In the genomic region with DNA sequence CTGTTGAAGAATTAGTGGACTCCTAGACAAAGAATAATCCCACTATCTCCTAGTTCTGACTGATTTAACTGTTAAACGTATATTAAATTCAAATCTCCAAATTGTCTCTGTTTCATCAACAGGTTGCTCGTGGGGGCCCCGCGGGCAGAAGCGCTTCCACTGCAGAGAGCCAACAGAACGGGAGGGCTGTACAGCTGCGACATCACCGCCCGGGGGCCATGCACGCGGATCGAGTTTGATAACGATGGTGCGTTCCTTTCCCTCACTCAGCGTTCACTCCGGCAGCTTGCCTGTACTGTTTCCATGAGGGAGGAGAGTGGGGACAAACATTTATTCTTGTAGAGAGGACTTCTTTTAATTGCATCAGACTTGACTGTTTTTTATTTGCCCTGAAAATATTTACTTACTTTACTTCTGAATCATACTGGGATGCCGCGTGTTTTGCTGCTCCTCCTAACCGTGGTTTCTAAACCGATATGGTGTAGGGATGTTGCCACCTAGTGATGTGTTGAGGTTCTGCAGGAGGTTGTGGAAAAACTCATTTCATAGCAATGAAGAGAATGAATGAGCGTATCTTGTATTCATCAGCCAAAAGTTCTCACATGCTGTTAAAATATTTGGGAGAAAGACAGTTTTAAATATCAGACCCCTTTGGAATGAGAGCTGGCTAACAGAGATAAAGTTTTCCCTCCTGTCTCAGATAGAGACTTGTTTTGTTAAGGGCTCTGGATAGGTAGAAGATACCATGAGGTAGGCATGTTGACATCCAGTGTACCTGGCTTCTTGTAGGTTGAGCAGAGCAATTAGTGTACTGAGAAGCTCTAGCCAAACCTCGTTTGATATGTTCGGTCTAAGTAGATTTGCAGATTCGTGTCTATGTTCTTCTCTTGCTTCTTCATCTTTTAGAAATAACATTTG, we compare ENCODE assay signal across 8 cellular contexts. TPM values are rescaled to one million over a fixed set of nuclear protein-coding genes. Genes with fewer than 3 reads are reported as not detected.
DNase-seq lines count a peak whose midpoint lies in the region; ATAC-seq, FAIRE-seq and TF ChIP-seq lines count a peak whose summit lies in the region.

No MANE protein-coding gene starts in this region.

- no peak for ATAC-seq in GM21360 (IDR thresholded peaks at IDR 0.05; ENCODE audit: unreplicated experiment)

- intact Hi-C loops in posterior cingulate gyrus (cut with DNase I), result loop anchor here (1.0 to 10.0 kb wide), 3 partner anchors 293 to 891 kb away; no protein-coding TSS in a partner anchor

- peak overlapping the region; percentile 88 for H3K27ac Mint-ChIP-seq in activated naive CD4-positive, alpha-beta T cell treated with anti-CD3 and anti-CD28 coated beads, Interleukin-2, amount 50 U/mL, for 24 hours

- no peak overlapping the region; the same call in 1 of the 2 replicates for H3K9ac ChIP-seq in SK-N-SH

- peaks cover 83% of the 10 kb centered on the region for H3K4me1 Mint-ChIP-seq in activated naive CD4-positive, alpha-beta T cell treated with anti-CD3 and anti-CD28 coated beads, Interleukin-2, amount 50 U/mL, for 24 hours

- no peaks in the 10 kb centered on the region for H3K9me3 Mint-ChIP-seq in activated naive CD4-positive, alpha-beta T cell treated with anti-CD3 and anti-CD28 coated beads, Interleukin-2, amount 50 U/mL, for 24 hours

- FAIRE-seq in GM12892 (lab: Jason Lieb, UNC), result peak; percentile 53

- H3K27me3 Mint-ChIP-seq in activated naive CD4-positive, alpha-beta T cell treated with anti-CD3 and anti-CD28 coated beads, Interleukin-2, amount 50 U/mL, for 24 hours, result no peaks in the 10 kb centered on the region

- H3K9me2 ChIP-seq in SK-N-SH, result no peaks in the 10 kb centered on the region

- peak; percentile 96 for TF ChIP-seq CTCF in SK-N-SH (IDR thresholded peaks at IDR 0.05)

- H4K20me1 ChIP-seq in SK-N-SH (ENCODE audit: insufficient read depth), result no peaks in the 10 kb centered on the region

- peak overlapping the region; percentile 36 to 41; a peak in 3 of 4 replicates for H3K4me3 ChIP-seq in SK-N-SH (ENCODE audit: low read depth in 2 of 2, low read length in 1 of 2)

- peak; percentile 97 for TF ChIP-seq RAD21 in SK-N-SH (IDR thresholded peaks at IDR 0.05; ENCODE audit: low read length)

- peak overlapping the region; percentile 76 for H2AFZ ChIP-seq in SK-N-SH (ENCODE audit: low read depth)

- peak overlapping the region; percentile 61 for H3K4me3 Mint-ChIP-seq in activated naive CD4-positive, alpha-beta T cell treated with anti-CD3 and anti-CD28 coated beads, Interleukin-2, amount 50 U/mL, for 24 hours

- H3K36me3 Mint-ChIP-seq in activated naive CD4-positive, alpha-beta T cell treated with anti-CD3 and anti-CD28 coated beads, Interleukin-2, amount 50 U/mL, for 24 hours, result peaks cover 1% of the 10 kb centered on the region

- POLR2A ChIA-PET in SK-N-SH (lab: Yijun Ruan, JAX), result no interaction called here

- H3F3A ChIP-seq in SK-N-SH (replicated peaks; ENCODE audit: insufficient read depth), result peaks cover 18% of the 10 kb centered on the region

- peak overlapping the region in 1 of 2 experiments; percentile 42; a peak in 1 of 4 replicates for H3K27ac ChIP-seq in SK-N-SH (ENCODE audit: low read depth in 2 of 2, low read length in 1 of 2)

- H3K4me2 ChIP-seq in SK-N-SH, result peak overlapping the region; percentile 66; the same call in 1 of the 2 replicates

- H3K9me3 ChIP-seq in SK-N-SH, result no peaks in the 10 kb centered on the region

- H3K27me3 ChIP-seq in SK-N-SH (ENCODE audit: insufficient read depth), result no peaks in the 10 kb centered on the region

- H3K36me3 ChIP-seq in SK-N-SH (replicated peaks in 1 of 2; ENCODE audit: control insufficient read depth in 1 of 2, insufficient read depth in 2 of 2, low read length in 1 of 2), result peaks cover 2 to 12% of the 10 kb centered on the region in 2 experiments

- TF ChIP-seq EP300 in SK-N-SH (IDR thresholded peaks at IDR 0.05; ENCODE audit: borderline replicate concordance in 1 of 2, low read depth in 1 of 2, low read length in 1 of 2), result no peak

- CTCF ChIA-PET in SK-N-SH (lab: Yijun Ruan, JAX), result interaction anchor here (0.6 to 12.4 kb wide), 39 partner anchors 9 to 892 kb away, joined by 3 to 346 read pairs (median 6); a partner anchor contains a TSS

- DNase-seq in GM12892 (ENCODE audit: insufficient read length) (no peak), NAMALWA (ENCODE audit: low spot score) (peak; percentile 76), SK-N-SH (peak; percentile 67), glomerular visceral epithelial cell (ENCODE audit: extremely low spot score) (peak; percentile 75), posterior cingulate gyrus (peak in 8 of 10 donors; percentile 54 to 88 (median 69)), ureter (ENCODE audit: low spot score) (peak; percentile 86)

- H3K79me2 ChIP-seq in SK-N-SH (ENCODE audit: insufficient read depth), result peaks cover 50% of the 10 kb centered on the region

- H3K4me1 ChIP-seq in SK-N-SH (ENCODE audit: control insufficient read depth in 1 of 2, insufficient read depth in 2 of 2, low read depth in 1 of 2, low read length in 1 of 2), result peaks cover 0 to 6% of the 10 kb centered on the region in 2 experiments; a peak in 3 of 4 replicates

- no peak for TF ChIP-seq POLR2A in GM12892 (IDR thresholded peaks at IDR 0.05; ENCODE audit: low read depth, low read length)

- WGBS in SK-N-SH (ENCODE audit: low lambda C conversion rate), result 10% methylated on average over 21 of the region's 24 CpGs

TF ChIP-seq in SK-N-SH, 30 proteins besides CTCF, POLR2A, EP300 and RAD21:
- TF ChIP-seq CHD2 (IDR thresholded peaks at IDR 0.05; ENCODE audit: low read length, partially characterized antibody), result no peak
- TF ChIP-seq RFX5 (IDR thresholded peaks at IDR 0.05; ENCODE audit: low read length), result peak; percentile 45; the same call in 1 of the 2 replicates
- TF ChIP-seq MXI1 (IDR thresholded peaks at IDR 0.05; ENCODE audit: low read depth, low read length), result peak; percentile 64; the same call in 1 of the 2 replicates
- TF ChIP-seq NFIC (IDR thresholded peaks at IDR 0.05; ENCODE audit: borderline replicate concordance), result no peak
- TF ChIP-seq SIN3A (IDR thresholded peaks at IDR 0.05; ENCODE audit: borderline replicate concordance, low read depth, low read length), result 0 out of 2 replicates have a peak, but pooled peaks have one; percentile 54
- peak; percentile 64 for TF ChIP-seq GATA2 (CRISPR knock-in tag; IDR thresholded peaks at IDR 0.05)
- TF ChIP-seq SMC3 (IDR thresholded peaks at IDR 0.05; ENCODE audit: low read depth, low read length), result peak; percentile 86
- TF ChIP-seq, protein P1, sequence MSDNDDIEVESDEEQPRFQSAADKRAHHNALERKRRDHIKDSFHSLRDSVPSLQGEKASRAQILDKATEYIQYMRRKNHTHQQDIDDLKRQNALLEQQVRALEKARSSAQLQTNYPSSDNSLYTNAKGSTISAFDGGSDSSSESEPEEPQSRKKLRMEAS (IDR thresholded peaks at IDR 0.05; ENCODE audit: low read depth), result peak; percentile 85

RNA-seq across cellular contexts. Expression of a gene that starts 38.3 kb away (rescaled TPM):
- polyA plus RNA-seq in GM12892 (2012; ENCODE audit: missing spikeins), result 1.8 TPM
- polyA plus RNA-seq in SK-N-SH (2012; rRNA removed), result 25.9 and 26.0 TPM in 2 replicates
- 32.9 and 33.9 TPM in 2 replicates for polyA plus RNA-seq in SK-N-SH (2012; cell fraction: cytosol; rRNA removed)
- 21.2 and 45.3 TPM in 2 replicates for polyA plus RNA-seq in SK-N-SH (2012; cell fraction: nucleus; rRNA removed)
- total RNA-seq in ureter, result 109 TPM
